ENCODE assay signal across 10 cellular contexts in the genomic region with DNA sequence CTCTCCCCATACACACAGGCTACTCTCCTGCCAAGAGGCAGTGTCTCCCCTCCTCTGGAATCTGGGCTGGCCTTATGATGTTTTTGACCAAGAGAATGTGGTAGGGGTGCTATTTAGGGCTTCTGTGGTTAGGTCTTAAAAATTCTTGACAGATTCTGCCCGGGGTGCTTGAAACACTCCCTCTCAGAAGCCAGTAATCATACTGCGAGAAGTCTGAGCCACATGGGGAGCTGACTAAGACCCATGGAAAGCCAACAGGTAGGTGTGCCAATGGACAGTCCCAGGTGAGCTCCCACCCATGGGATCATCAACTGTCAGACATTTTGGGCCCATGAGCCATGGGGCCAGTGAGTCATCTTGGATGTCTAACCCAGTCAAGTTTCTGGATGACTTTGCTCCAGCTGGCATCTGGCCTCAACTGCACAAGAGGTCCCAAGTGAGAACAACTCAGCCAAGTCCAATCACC.
DNase-seq lines count a peak whose midpoint lies in the region; ATAC-seq, FAIRE-seq and TF ChIP-seq lines count a peak whose summit lies in the region.
"Had no signal": no experiment of that assay in that cellular context is flagged by ENCODE, and none has a peak within 500 bp of the region (broad histone marks: within the 10 kb centered on the region; RNA-seq: fewer than 3 reads in every experiment).

No MANE protein-coding gene starts in this region.

- ATAC-seq in HG02981 (IDR thresholded peaks at IDR 0.05; ENCODE audit: unreplicated experiment), result peak; percentile 86
- ATAC-seq: HepG2 had no signal

- H4K20me1 ChIP-seq in astrocyte (ENCODE audit: insufficient read depth, low read length), result no peaks in the 10 kb centered on the region

- TF ChIP-seq POLR2A in stomach (IDR thresholded peaks at IDR 0.05), result no peak

- H3K27ac ChIP-seq in astrocyte (ENCODE audit: low read depth, low read length) (no peak overlapping the region), stomach (no peak overlapping the region)

- FAIRE-seq in astrocyte (lab: Jason Lieb, UNC), result no peak
- FAIRE-seq: HepG2 had no signal

- H3K27ac Mint-ChIP-seq in astrocyte (ENCODE audit: unreplicated experiment), result no peak overlapping the region

- peaks cover 8% of the 10 kb centered on the region for H3K4me1 Mint-ChIP-seq in astrocyte (ENCODE audit: low read depth, unreplicated experiment)

- intact Hi-C loops in stomach (cut with DNase I; ENCODE audit: low total_unique reads), result no loop called here

- no peaks in the 10 kb centered on the region for H3K79me2 ChIP-seq in astrocyte (ENCODE audit: insufficient read depth, low read length)

- H3K4me1 ChIP-seq in astrocyte (ENCODE audit: insufficient read depth, low read length), result no peaks in the 10 kb centered on the region
- H3K4me1 ChIP-seq in stomach, result no peaks in the 10 kb centered on the region

- H2AFZ ChIP-seq in astrocyte (ENCODE audit: low read depth, low read length), result no peak overlapping the region

- peak; percentile 2 to 33 (median 16) for DNase-seq in stimulated activated CD4-positive, alpha-beta T cell treated with anti-CD3 and anti-CD28 coated beads, Interleukin-12 subunit alpha, Interleukin-12 subunit beta, amount 100 ng/mL, for 48 hours (ENCODE audit: low read depth in 2 of 3, low spot score in 1 of 3)
- no peak for DNase-seq in stimulated activated CD4-positive, alpha-beta T cell treated with anti-CD3 and anti-CD28 coated beads, Interleukin-4, amount 100 ng/mL, for 1 hour
- DNase-seq in astrocyte (ENCODE audit: low read depth) (peak; percentile 58), stromal cell of bone marrow (ENCODE audit: low read depth) (peak; percentile 89), GF-D8 (lab: John Stamatoyannopoulos, UW) (no peak), stomach (no peak), NCI-H1048 (lab: John Stamatoyannopoulos, UW) (no peak)
- DNase-seq: caudate nucleus had no signal

- H3K9me3 ChIP-seq in astrocyte (ENCODE audit: insufficient read depth, low read depth, low read length) (peaks cover 4% of the 10 kb centered on the region), stomach (peaks cover 0 to 10% (median 3%) of the 10 kb centered on the region in 4 donors)

- H3K4me3 ChIP-seq in astrocyte (ENCODE audit: insufficient read depth, low read depth, low read length) (no peak overlapping the region), stomach (no peak overlapping the region)

- no peaks in the 10 kb centered on the region for H3K27me3 Mint-ChIP-seq in astrocyte (ENCODE audit: low read depth, unreplicated experiment)

- no peaks in the 10 kb centered on the region for H3K36me3 Mint-ChIP-seq in astrocyte (ENCODE audit: low read depth, unreplicated experiment)

- no peak for TF ChIP-seq CTCF in astrocyte (IDR thresholded peaks at IDR 0.05; ENCODE audit: insufficient read depth, low read depth, low read length)
- TF ChIP-seq CTCF in stomach (IDR thresholded peaks at IDR 0.05), result no peak

- H3K9ac ChIP-seq in astrocyte (ENCODE audit: low read length), result no peak overlapping the region

- no peaks in the 10 kb centered on the region for H3K27me3 ChIP-seq in astrocyte (ENCODE audit: insufficient read depth, low read length)
- no peaks in the 10 kb centered on the region for H3K27me3 ChIP-seq in stomach

- no peak for TF ChIP-seq EP300 in stomach (IDR thresholded peaks at IDR 0.05)

- WGBS in stomach, 5 donors, result 79 to 93% (median 92%) methylated on average over 2 of the region's 2 CpGs

- no peak overlapping the region for H3K4me2 ChIP-seq in astrocyte (ENCODE audit: low read length)

- no peak overlapping the region for H3K4me3 Mint-ChIP-seq in astrocyte (ENCODE audit: unreplicated experiment)

- no peaks in the 10 kb centered on the region for H3K36me3 ChIP-seq in astrocyte (ENCODE audit: insufficient read depth, low read length)
- no peaks in the 10 kb centered on the region for H3K36me3 ChIP-seq in stomach

- H3K9me3 Mint-ChIP-seq in astrocyte (ENCODE audit: unreplicated experiment), result no peaks in the 10 kb centered on the region

Comparison
In these comparisons a context has a peak if more than half of its experiments do, and no peak if none do; other contexts are left out.
1. DNase-seq: peak in stimulated activated CD4-positive, alpha-beta T cell treated with anti-CD3 and anti-CD28 coated beads, Interleukin-12 subunit alpha, Interleukin-12 subunit beta, amount 100 ng/mL, for 48 hours (3 of 3), astrocyte (single experiment) and stromal cell of bone marrow (single experiment); none in stimulated activated CD4-positive, alpha-beta T cell treated with anti-CD3 and anti-CD28 coated beads, Interleukin-4, amount 100 ng/mL, for 1 hour (single experiment), GF-D8 (single experiment), stomach (single experiment) and NCI-H1048 (single experiment).